36 cellular contexts compared by ENCODE assay signal in genomic region chr21:32252136-32252535, GRCh38. TPM values are rescaled to one million over a fixed set of nuclear protein-coding genes. Genes with fewer than 3 reads are reported as not detected.
A peak's percentile ranks its signal among the peaks of the same experiment; 100 is the strongest.
DNase-seq lines count a peak whose midpoint lies in the region; ATAC-seq and TF ChIP-seq lines count a peak whose summit lies in the region.
"Had no signal": no experiment of that assay in that cellular context is flagged by ENCODE, and none has a peak within 500 bp of the region (broad histone marks: within the 10 kb centered on the region; RNA-seq: fewer than 3 reads in every experiment).

No MANE protein-coding gene starts in this region.

- H3K4me1 Mint-ChIP-seq in T-helper 17 cell (no peaks in the 10 kb centered on the region), osteocyte (ENCODE audit: unreplicated experiment) (peaks cover 27% of the 10 kb centered on the region)
- H3K4me1 Mint-ChIP-seq: B cell; CD14-positive monocyte; CD4-positive, alpha-beta memory T cell; CD4-positive, CD25-positive, alpha-beta regulatory T cell; CD8-positive, alpha-beta memory T cell had no signal

- H3K36me3 Mint-ChIP-seq in T-helper 17 cell (ENCODE audit: low read depth) = peaks cover 4% of the 10 kb centered on the region
- no peaks in the 10 kb centered on the region for H3K36me3 Mint-ChIP-seq in osteocyte (ENCODE audit: unreplicated experiment)
- H3K36me3 Mint-ChIP-seq: CD14-positive monocyte; CD4-positive, CD25-positive, alpha-beta regulatory T cell; CD8-positive, alpha-beta T cell had no signal

- CTCF ChIA-PET in HEK293 (lab: Yijun Ruan, JAX) = no interaction called here

- TF ChIP-seq CTCF in HEK293 (tag by site-specific recombination; IDR thresholded peaks at IDR 0.05) = no peak
- TF ChIP-seq CTCF in osteocyte (IDR thresholded peaks at IDR 0.05) = no peak

- ATAC-seq in T-helper 17 cell = no peak
- ATAC-seq in HG02623 (IDR thresholded peaks at IDR 0.05; ENCODE audit: unreplicated experiment) = no peak
- ATAC-seq: A549; CD8-positive, alpha-beta T cell had no signal

- H3K4me3 ChIP-seq in HEK293 (ENCODE audit: low read depth, low read length) = no peak overlapping the region
- H3K4me3 ChIP-seq: A549; BLaER1; BLaER1 treated with 17β-estradiol and CSF1 and Interleukin-3, amounts not matched to agents 10 nM and 100 nM had no signal

- POLR2A ChIA-PET in HEK293 (lab: Yijun Ruan, JAX) = no interaction called here

- H3K9me3 ChIP-seq in HEK293 (ENCODE audit: control insufficient read depth, insufficient read depth, low read depth, low read length) (no peaks in the 10 kb centered on the region), T-helper 17 cell (ENCODE audit: control insufficient read depth, low read length, poor library complexity, severe bottlenecking) (no peaks in the 10 kb centered on the region)
- H3K9me3 ChIP-seq: A549, BE2C, Caco-2 had no signal

- H3K27ac ChIP-seq in HEK293 (ENCODE audit: extremely low read depth, low read depth, low read length) = no peak overlapping the region
- H3K27ac ChIP-seq: 22Rv1; A549; BLaER1; BLaER1 treated with 17β-estradiol and CSF1 and Interleukin-3, amounts not matched to agents 10 nM and 100 nM; C4-2B had no signal

- peaks cover 3% of the 10 kb centered on the region for H3K4me1 ChIP-seq in HEK293 (ENCODE audit: control insufficient read depth, insufficient read depth, low read length)
- H3K4me1 ChIP-seq: A549; BLaER1; BLaER1 treated with 17β-estradiol and CSF1 and Interleukin-3, amounts not matched to agents 10 nM and 100 nM; Caco-2 had no signal

- peaks cover 40% of the 10 kb centered on the region for H3K27me3 Mint-ChIP-seq in T-helper 17 cell
- H3K27me3 Mint-ChIP-seq in osteocyte (ENCODE audit: unreplicated experiment) = peaks cover 26% of the 10 kb centered on the region

- H3K36me3 ChIP-seq in HEK293 (ENCODE audit: control insufficient read depth in 2 of 2, insufficient read depth in 1 of 2, low read length in 2 of 2) = no peaks in the 10 kb centered on the region
- H3K36me3 ChIP-seq: BE2C; BLaER1; BLaER1 treated with 17β-estradiol and CSF1 and Interleukin-3, amounts not matched to agents 10 nM and 100 nM had no signal

- H3K4me3 Mint-ChIP-seq in T-helper 17 cell = peak overlapping the region; percentile 28
- H3K4me3 Mint-ChIP-seq in osteocyte (ENCODE audit: unreplicated experiment) = no peak overlapping the region
- H3K4me3 Mint-ChIP-seq: B cell; CD14-positive monocyte; CD4-positive, alpha-beta memory T cell; CD4-positive, alpha-beta T cell; CD4-positive, CD25-positive, alpha-beta regulatory T cell; CD8-positive, alpha-beta memory T cell; CD8-positive, alpha-beta T cell had no signal

- H3K27ac Mint-ChIP-seq in T-helper 17 cell (no peak overlapping the region), osteocyte (ENCODE audit: unreplicated experiment) (no peak overlapping the region)
- H3K27ac Mint-ChIP-seq: B cell; CD4-positive, alpha-beta memory T cell; CD4-positive, alpha-beta T cell; CD8-positive, alpha-beta memory T cell; CD8-positive, alpha-beta T cell had no signal

- no peak for DNase-seq in T-helper 17 cell
- DNase-seq in osteocyte (ENCODE audit: extremely low spot score, unreplicated experiment) = peak; percentile 5
- DNase-seq in NCI-H187 (lab: John Stamatoyannopoulos, UW) = no peak
- DNase-seq in hypothalamus (lab: John Stamatoyannopoulos, UW) = no peak
- DNase-seq: 8988T; ACHN; AML-193; BE2C; C1 segment of cervical spinal cord; Caco-2; Calu3; CD4-positive, alpha-beta memory T cell; CD4-positive, alpha-beta T cell; CD4-positive, CD25-positive, alpha-beta regulatory T cell; CD8-positive, alpha-beta memory T cell; CD8-positive, alpha-beta T cell; COR-L47; DMS 273 treated with DMSO at 0.1 percent for 48 hours; DMS153; DMS53; DMS79; DMS79 treated with DMSO at 0.1 percent for 48 hours; DND-41; EL had no signal

- H3K9me3 Mint-ChIP-seq in osteocyte (ENCODE audit: unreplicated experiment) = no peaks in the 10 kb centered on the region

TF ChIP-seq in HEK293, 187 proteins besides CTCF, POLR2A, EP300 and RAD21:
- no peak for TF ChIP-seq ZNF776 (tag by site-specific recombination; IDR thresholded peaks at IDR 0.05; ENCODE audit: borderline replicate concordance)
- no peak for TF ChIP-seq ZNF610 (tag by site-specific recombination; IDR thresholded peaks at IDR 0.05; ENCODE audit: borderline replicate concordance)
- TF ChIP-seq ZNF221 (tag by site-specific recombination; IDR thresholded peaks at IDR 0.05; ENCODE audit: borderline replicate concordance) = no peak
- 0 out of 2 replicates have a peak, but pooled peaks have one; percentile 44 for TF ChIP-seq ZNF311 (tag by site-specific recombination; IDR thresholded peaks at IDR 0.05; ENCODE audit: borderline replicate concordance)
- TF ChIP-seq AEBP2 (tag by site-specific recombination; IDR thresholded peaks at IDR 0.05; ENCODE audit: borderline replicate concordance) = no peak
- no peak for TF ChIP-seq ZNF292 (tag by site-specific recombination; IDR thresholded peaks at IDR 0.05; ENCODE audit: borderline replicate concordance, low read depth)
- no peak for TF ChIP-seq FEZF1 (tag by site-specific recombination; IDR thresholded peaks at IDR 0.05)
- TF ChIP-seq WT1 (tag by site-specific recombination; IDR thresholded peaks at IDR 0.05) = no peak
- TF ChIP-seq ZNF555 (tag by site-specific recombination; conservative IDR thresholded peaks at IDR 0.05) = no peak
- no peak for TF ChIP-seq ZBTB17 (tag by site-specific recombination; IDR thresholded peaks at IDR 0.05)
- TF ChIP-seq ZNF280D (tag by site-specific recombination; IDR thresholded peaks at IDR 0.05) = no peak
- peak; percentile 52 for TF ChIP-seq ZNF366 (tag by site-specific recombination; conservative IDR thresholded peaks at IDR 0.05)
- TF ChIP-seq KLF7 (tag by site-specific recombination; IDR thresholded peaks at IDR 0.05; ENCODE audit: borderline replicate concordance) = no peak
- TF ChIP-seq ZNF513 (tag by site-specific recombination; IDR thresholded peaks at IDR 0.05) = peak; percentile 73

RNA-seq across cellular contexts. Expression of gene MIS18A, which starts 26.7 kb away (rescaled TPM):
- 1 to 10 TPM; 2.8 TPM for total RNA-seq in T-helper 17 cell
- total RNA-seq in osteocyte = 6.9 and 7.2 TPM in 2 replicates

RNA-seq across cellular contexts. Expression of gene MRAP, which starts 46.5 kb away (rescaled TPM):
- total RNA-seq in T-helper 17 cell (not detected), osteocyte (not detected in 2 replicates)
- total RNA-seq: A172; A673; B cell; Caco-2; Calu3; CD4-positive, alpha-beta memory T cell; CD4-positive, alpha-beta T cell; CD4-positive, CD25-positive, alpha-beta regulatory T cell; CD8-positive, alpha-beta memory T cell; CD8-positive, alpha-beta T cell; Daoy had no signal
